Comparison of ENCODE assay signal across 8 cellular contexts in the genomic region with DNA sequence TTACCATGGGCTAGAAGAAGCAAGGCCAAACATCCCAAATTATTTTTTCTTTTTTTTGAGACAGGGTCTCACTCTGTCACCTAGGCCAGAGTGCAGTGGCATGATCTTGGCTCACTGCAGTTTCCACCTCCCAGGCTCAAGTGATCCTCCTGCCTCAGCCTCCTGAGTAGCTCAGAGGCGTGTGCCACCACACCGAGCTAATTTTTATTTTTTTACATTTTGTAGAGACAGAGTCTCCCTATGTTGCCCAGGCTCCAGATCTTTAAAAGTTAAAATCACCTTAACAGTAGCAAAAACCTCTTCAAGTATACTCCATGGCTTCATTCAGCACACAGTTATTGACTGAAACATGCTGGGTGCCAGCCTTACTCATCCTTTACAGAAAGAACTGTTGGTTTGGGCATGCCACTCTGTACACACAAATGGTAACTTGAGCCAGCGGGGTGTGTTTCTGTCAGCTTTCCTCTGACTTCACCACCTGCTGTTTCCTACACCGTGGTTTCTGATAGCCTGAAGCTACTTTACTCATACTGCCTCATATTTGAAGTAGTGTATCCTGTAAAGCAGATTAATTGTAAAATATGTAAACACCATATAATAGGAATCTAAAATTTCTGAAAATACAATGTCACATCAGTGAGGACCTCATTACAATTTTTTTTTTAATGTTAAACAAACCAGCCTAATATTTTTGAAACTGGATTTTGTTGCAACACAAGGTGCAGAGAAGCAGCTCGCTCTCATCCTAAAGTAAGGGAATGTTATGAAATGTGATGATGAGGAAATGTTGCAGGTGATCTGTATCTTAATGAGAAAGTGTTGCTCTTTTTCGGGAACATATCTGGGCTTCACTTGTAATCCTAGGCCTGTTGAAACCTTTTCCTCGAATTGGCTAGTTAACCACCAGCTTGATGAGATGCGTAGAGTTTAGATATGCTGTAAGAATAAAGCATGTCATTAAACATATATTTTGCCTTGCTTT.
DNase-seq lines count a peak whose midpoint lies in the region; ATAC-seq, FAIRE-seq and TF ChIP-seq lines count a peak whose summit lies in the region.

No MANE protein-coding gene starts in this region.

- H3K27me3 ChIP-seq in naive thymus-derived CD4-positive, alpha-beta T cell (ENCODE audit: control insufficient read depth in 2 of 2, insufficient read depth in 2 of 2, low read length in 2 of 2): no peaks in the 10 kb centered on the region

- no peaks in the 10 kb centered on the region for H3K9me3 ChIP-seq in mucosa of descending colon
- no peaks in the 10 kb centered on the region for H3K9me3 ChIP-seq in naive thymus-derived CD4-positive, alpha-beta T cell (ENCODE audit: control insufficient read depth in 2 of 3, low read length in 3 of 3)

- peaks cover 17% of the 10 kb centered on the region for H3K4me1 Mint-ChIP-seq in WTC11
- peaks cover 14% of the 10 kb centered on the region for H3K4me1 Mint-ChIP-seq in glutamatergic neuron (ENCODE audit: low read depth, unreplicated experiment)
- peaks cover 0 to 2% (median 0%) of the 10 kb centered on the region in 7 donors for H3K4me1 Mint-ChIP-seq in naive thymus-derived CD4-positive, alpha-beta T cell

- H3K36me3 ChIP-seq in mucosa of descending colon (ENCODE audit: low read depth): no peaks in the 10 kb centered on the region
- no peaks in the 10 kb centered on the region for H3K36me3 ChIP-seq in naive thymus-derived CD4-positive, alpha-beta T cell (ENCODE audit: control insufficient read depth in 2 of 3, insufficient read depth in 3 of 3, low read length in 3 of 3)

- H3K27ac Mint-ChIP-seq in WTC11: peak overlapping the region; percentile 20; the same call in 1 of the 2 replicates
- H3K27ac Mint-ChIP-seq in glutamatergic neuron (ENCODE audit: unreplicated experiment): no peak overlapping the region
- no peak overlapping the region for H3K27ac Mint-ChIP-seq in naive thymus-derived CD4-positive, alpha-beta T cell

- H3K4me3 ChIP-seq in mucosa of descending colon: no peak overlapping the region
- no peak overlapping the region for H3K4me3 ChIP-seq in naive thymus-derived CD4-positive, alpha-beta T cell (ENCODE audit: low read length)

- no peak overlapping the region for H3K4me3 Mint-ChIP-seq in WTC11
- no peak overlapping the region for H3K4me3 Mint-ChIP-seq in glutamatergic neuron (ENCODE audit: unreplicated experiment)
- H3K4me3 Mint-ChIP-seq in naive thymus-derived CD4-positive, alpha-beta T cell: no peak overlapping the region

- DNase-seq in DMS153 (lab: John Stamatoyannopoulos, UW) (peak; percentile 94), NCI-H1417 (lab: John Stamatoyannopoulos, UW) (peak; percentile 89 to 97 (median 95)), WTC11 (ENCODE audit: low spot score) (peak; percentile 24), mucosa of descending colon (no peak), glutamatergic neuron (no peak), GM12892 (ENCODE audit: insufficient read length) (no peak), putamen (ENCODE audit: low spot score) (no peak)
- DNase-seq in naive thymus-derived CD4-positive, alpha-beta T cell: no peak

- intact Hi-C loops in mucosa of descending colon (cut with DNase I, micrococcal nuclease): no loop called here
- intact Hi-C loops in naive thymus-derived CD4-positive, alpha-beta T cell (cut with micrococcal nuclease): no loop called here

- CTCF ChIA-PET in WTC11 (lab: Charles Lee): interaction anchor here (1.5 kb wide), 1 partner anchor 196 kb away, joined by 6 read pairs; no protein-coding TSS in a partner anchor
- CTCF ChIA-PET in naive thymus-derived CD4-positive, alpha-beta T cell (lab: Charles Lee): no interaction called here

- TF ChIP-seq CTCF in WTC11 (IDR thresholded peaks at IDR 0.05) (no peak), mucosa of descending colon (IDR thresholded peaks at IDR 0.05) (no peak), glutamatergic neuron (IDR thresholded peaks at IDR 0.05; ENCODE audit: partially characterized antibody, unreplicated experiment) (no peak)

- H3K36me3 Mint-ChIP-seq in WTC11 (peaks cover 26% of the 10 kb centered on the region), glutamatergic neuron (ENCODE audit: unreplicated experiment) (no peaks in the 10 kb centered on the region)
- peaks cover 0 to 12% (median 5%) of the 10 kb centered on the region in 5 donors for H3K36me3 Mint-ChIP-seq in naive thymus-derived CD4-positive, alpha-beta T cell

- no peak for TF ChIP-seq POLR2A in GM12892 (IDR thresholded peaks at IDR 0.05; ENCODE audit: low read depth, low read length)

- no peak for FAIRE-seq in GM12892 (lab: Jason Lieb, UNC)

- ATAC-seq in WTC11 (peak; percentile 58; the same call in 1 of the 2 replicates), mucosa of descending colon (peak; percentile 56)
- ATAC-seq in naive thymus-derived CD4-positive, alpha-beta T cell: no peak

- H3K9me3 Mint-ChIP-seq in WTC11: no peaks in the 10 kb centered on the region
- H3K9me3 Mint-ChIP-seq in glutamatergic neuron (ENCODE audit: unreplicated experiment): peaks cover 1% of the 10 kb centered on the region
- no peaks in the 10 kb centered on the region for H3K9me3 Mint-ChIP-seq in naive thymus-derived CD4-positive, alpha-beta T cell

- no peak overlapping the region for H3K27ac ChIP-seq in naive thymus-derived CD4-positive, alpha-beta T cell (ENCODE audit: low read depth, low read length)

- no peaks in the 10 kb centered on the region for H3K4me1 ChIP-seq in mucosa of descending colon (ENCODE audit: low read depth)
- no peaks in the 10 kb centered on the region for H3K4me1 ChIP-seq in naive thymus-derived CD4-positive, alpha-beta T cell (ENCODE audit: control insufficient read depth in 2 of 2, insufficient read depth in 2 of 2, low read length in 2 of 2)

- H3K27me3 Mint-ChIP-seq in WTC11 (ENCODE audit: low read depth): no peaks in the 10 kb centered on the region
- no peaks in the 10 kb centered on the region for H3K27me3 Mint-ChIP-seq in glutamatergic neuron (ENCODE audit: unreplicated experiment)
- H3K27me3 Mint-ChIP-seq in naive thymus-derived CD4-positive, alpha-beta T cell: no peaks in the 10 kb centered on the region

- POLR2A ChIA-PET in WTC11 (lab: Charles Lee): interaction anchor here (0.6 kb wide), 2 partner anchors 10 to 334 kb away, joined by 5 to 7 read pairs; no protein-coding TSS in a partner anchor
- POLR2A ChIA-PET in naive thymus-derived CD4-positive, alpha-beta T cell (lab: Charles Lee): no interaction called here

TF ChIP-seq in WTC11, 78 proteins besides CTCF, POLR2A, EP300 and RAD21 (continues in another document):
- TF ChIP-seq TEAD1 (CRISPR knock-in tag; IDR thresholded peaks at IDR 0.05) (no peak), SOX15 (CRISPR knock-in tag; IDR thresholded peaks at IDR 0.05) (no peak), ZNF396 (CRISPR knock-in tag; IDR thresholded peaks at IDR 0.05; ENCODE audit: borderline replicate concordance) (no peak), ZNF416 (CRISPR knock-in tag; IDR thresholded peaks at IDR 0.05) (no peak), FOXK1 (CRISPR knock-in tag; IDR thresholded peaks at IDR 0.05) (no peak), RELA (CRISPR knock-in tag; IDR thresholded peaks at IDR 0.05; ENCODE audit: borderline replicate concordance) (no peak), NFE2L1 (CRISPR knock-in tag; IDR thresholded peaks at IDR 0.05) (no peak), HMGA2 (CRISPR knock-in tag; IDR thresholded peaks at IDR 0.05) (no peak), ZNF317 (CRISPR knock-in tag; IDR thresholded peaks at IDR 0.05; ENCODE audit: borderline replicate concordance, low read depth) (no peak), JUN (CRISPR knock-in tag; IDR thresholded peaks at IDR 0.05) (no peak), EMX1 (CRISPR knock-in tag; IDR thresholded peaks at IDR 0.05) (no peak)
- TF ChIP-seq, protein P1, sequence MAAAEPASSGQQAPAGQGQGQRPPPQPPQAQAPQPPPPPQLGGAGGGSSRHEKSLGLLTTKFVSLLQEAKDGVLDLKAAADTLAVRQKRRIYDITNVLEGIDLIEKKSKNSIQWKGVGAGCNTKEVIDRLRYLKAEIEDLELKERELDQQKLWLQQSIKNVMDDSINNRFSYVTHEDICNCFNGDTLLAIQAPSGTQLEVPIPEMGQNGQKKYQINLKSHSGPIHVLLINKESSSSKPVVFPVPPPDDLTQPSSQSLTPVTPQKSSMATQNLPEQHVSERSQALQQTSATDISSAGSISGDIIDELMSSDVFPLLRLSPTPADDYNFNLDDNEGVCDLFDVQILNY (CRISPR knock-in tag; IDR thresholded peaks at IDR 0.05): no peak
- TF ChIP-seq, protein P2, sequence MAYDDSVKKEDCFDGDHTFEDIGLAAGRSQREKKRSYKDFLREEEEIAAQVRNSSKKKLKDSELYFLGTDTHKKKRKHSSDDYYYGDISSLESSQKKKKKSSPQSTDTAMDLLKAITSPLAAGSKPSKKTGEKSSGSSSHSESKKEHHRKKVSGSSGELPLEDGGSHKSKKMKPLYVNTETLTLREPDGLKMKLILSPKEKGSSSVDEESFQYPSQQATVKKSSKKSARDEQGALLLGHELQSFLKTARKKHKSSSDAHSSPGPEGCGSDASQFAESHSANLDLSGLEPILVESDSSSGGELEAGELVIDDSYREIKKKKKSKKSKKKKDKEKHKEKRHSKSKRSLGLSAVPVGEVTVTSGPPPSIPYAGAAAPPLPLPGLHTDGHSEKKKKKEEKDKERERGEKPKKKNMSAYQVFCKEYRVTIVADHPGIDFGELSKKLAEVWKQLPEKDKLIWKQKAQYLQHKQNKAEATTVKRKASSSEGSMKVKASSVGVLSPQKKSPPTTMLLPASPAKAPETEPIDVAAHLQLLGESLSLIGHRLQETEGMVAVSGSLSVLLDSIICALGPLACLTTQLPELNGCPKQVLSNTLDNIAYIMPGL (CRISPR knock-in tag; IDR thresholded peaks at IDR 0.05): no peak

Comparison
In these comparisons a context has a peak if more than half of its experiments do, and no peak if none do; other contexts are left out.
1. DNase-seq: peak in DMS153 (single experiment), NCI-H1417 (3 of 3) and WTC11 (single experiment); none in mucosa of descending colon (0 of 3), glutamatergic neuron (single experiment), naive thymus-derived CD4-positive, alpha-beta T cell (0 of 9), GM12892 (single experiment) and putamen (single experiment).